ENCODE assay signal across 15 cellular contexts in the genomic region with DNA sequence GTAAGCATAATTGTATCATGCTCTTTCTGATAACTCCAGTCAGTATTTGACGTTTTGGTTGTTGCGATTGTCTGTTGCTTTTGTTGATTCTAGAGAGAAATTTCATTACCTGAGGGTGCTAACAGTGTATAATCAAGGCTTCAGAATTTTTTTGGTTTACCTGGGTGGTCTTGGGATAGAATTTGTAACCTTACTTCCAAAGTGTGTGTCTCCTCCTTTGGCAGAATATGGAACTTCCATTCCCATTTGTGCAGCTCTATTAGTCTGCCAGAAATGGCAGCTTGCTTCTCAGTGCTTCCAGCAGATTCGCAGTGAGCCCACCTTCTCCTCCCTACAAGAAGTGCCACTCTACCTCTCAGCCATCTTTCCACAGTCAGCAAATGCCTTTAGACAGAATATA.
"Had no signal": no experiment of that assay in that cellular context is flagged by ENCODE, and none has a peak within 500 bp of the region (broad histone marks: within the 10 kb centered on the region; RNA-seq: fewer than 3 reads in every experiment).

No MANE protein-coding gene starts in this region.

- H3K4me3 Mint-ChIP-seq: activated B cell treated with CpG ODN at 0.5 μM for 24 hours; activated CD4-positive, alpha-beta T cell treated with anti-CD3 and anti-CD28 coated beads, Interleukin-2, amount 10 ng/mL, durations not matched to agents 24 days and 14 days; activated T-helper 1 cell treated with anti-CD3 and anti-CD28 coated beads, Interleukin-12 subunit alpha, Interleukin-12 subunit beta, Interleukin-2, Interleukin-4 antibody, amounts not matched to agents 30 ng/mL and 10 ng/mL and 1 ng/mL, durations not matched to agents 14 hours and 24 hours and 36 hours; central memory CD8-positive, alpha-beta T cell; stimulated activated memory B cell treated with anti-CD40 and anti-IgM and Interleukin-4, amounts not matched to agents 10 μg/mL and 1 μg/mL and 100 μg/mL, for 72 hours; T-helper 1 cell treated with Interleukin-12 subunit alpha and Interleukin-12 subunit beta and Interleukin-4 antibody, amounts not matched to agents 30 μg/mL and 1 μg/mL, for 36 hours had no signal

- ATAC-seq: right cardiac atrium; stimulated activated memory B cell treated with anti-CD40 and anti-IgM and Interleukin-4, amounts not matched to agents 10 μg/mL and 1 μg/mL and 100 μg/mL, for 72 hours had no signal

- H3K9me3 Mint-ChIP-seq: activated B cell treated with CpG ODN at 0.5 μM for 24 hours; activated CD4-positive, alpha-beta T cell treated with anti-CD3 and anti-CD28 coated beads, Interleukin-2, amount 10 ng/mL, durations not matched to agents 24 days and 14 days; activated T-helper 1 cell treated with anti-CD3 and anti-CD28 coated beads, Interleukin-12 subunit alpha, Interleukin-12 subunit beta, Interleukin-2, Interleukin-4 antibody, amounts not matched to agents 30 ng/mL and 10 ng/mL and 1 ng/mL, durations not matched to agents 14 hours and 24 hours and 36 hours; central memory CD8-positive, alpha-beta T cell; naive B cell; stimulated activated memory B cell treated with anti-CD40 and anti-IgM and Interleukin-4, amounts not matched to agents 10 μg/mL and 1 μg/mL and 100 μg/mL, for 72 hours; T-helper 1 cell treated with Interleukin-12 subunit alpha and Interleukin-12 subunit beta and Interleukin-4 antibody, amounts not matched to agents 30 μg/mL and 1 μg/mL, for 36 hours had no signal

- DNase-seq: activated B cell treated with CpG ODN at 0.5 μM for 24 hours; activated CD4-positive, alpha-beta T cell treated with anti-CD3 and anti-CD28 coated beads, Interleukin-2, amount 10 ng/mL, durations not matched to agents 24 days and 14 days; activated naive CD4-positive, alpha-beta T cell treated with Interleukin-2 at 50 U/mL for 16 hours; dorsolateral prefrontal cortex; hippocampal formation; midbrain; naive B cell; right cardiac atrium; SK-N-SH; transverse colon had no signal

- H3K36me3 Mint-ChIP-seq: naive B cell had no signal

- H3K27me3 Mint-ChIP-seq: activated B cell treated with CpG ODN at 0.5 μM for 24 hours; activated CD4-positive, alpha-beta T cell treated with anti-CD3 and anti-CD28 coated beads, Interleukin-2, amount 10 ng/mL, durations not matched to agents 24 days and 14 days; central memory CD8-positive, alpha-beta T cell; naive B cell; stimulated activated memory B cell treated with anti-CD40 and anti-IgM and Interleukin-4, amounts not matched to agents 10 μg/mL and 1 μg/mL and 100 μg/mL, for 72 hours had no signal

- H3K4me3 ChIP-seq: dorsolateral prefrontal cortex, smooth muscle cell, transverse colon had no signal

- H3K27ac Mint-ChIP-seq: activated B cell treated with CpG ODN at 0.5 μM for 24 hours; activated CD4-positive, alpha-beta T cell treated with anti-CD3 and anti-CD28 coated beads, Interleukin-2, amount 10 ng/mL, durations not matched to agents 24 days and 14 days; activated T-helper 1 cell treated with anti-CD3 and anti-CD28 coated beads, Interleukin-12 subunit alpha, Interleukin-12 subunit beta, Interleukin-2, Interleukin-4 antibody, amounts not matched to agents 30 ng/mL and 10 ng/mL and 1 ng/mL, durations not matched to agents 14 hours and 24 hours and 36 hours; stimulated activated memory B cell treated with anti-CD40 and anti-IgM and Interleukin-4, amounts not matched to agents 10 μg/mL and 1 μg/mL and 100 μg/mL, for 72 hours; T-helper 1 cell treated with Interleukin-12 subunit alpha and Interleukin-12 subunit beta and Interleukin-4 antibody, amounts not matched to agents 30 μg/mL and 1 μg/mL, for 36 hours had no signal
